ENCODE assay signal across 8 cellular contexts in genomic region chr2:148926291-148926961, GRCh38. TPM values are rescaled to one million over a fixed set of nuclear protein-coding genes. Genes with fewer than 3 reads are reported as not detected.
A peak's percentile ranks its signal among the peaks of the same experiment; 100 is the strongest.
DNase-seq lines count a peak whose midpoint lies in the region; ATAC-seq and TF ChIP-seq lines count a peak whose summit lies in the region.

No MANE protein-coding gene starts in this region.

- H3K27ac ChIP-seq in tibial nerve, result no peak overlapping the region

- no peaks in the 10 kb centered on the region for H3K27me3 ChIP-seq in tibial nerve

- H3K36me3 Mint-ChIP-seq in endothelial cell (ENCODE audit: low read depth, unreplicated experiment), result peaks cover 7% of the 10 kb centered on the region
- no peaks in the 10 kb centered on the region for H3K36me3 Mint-ChIP-seq in natural killer cell treated with Interleukin-12 subunit alpha and Interleukin-12 subunit beta and Interleukin-15 and Interleukin-18, amount 100 ng/mL, for 72 hours

- peaks cover 6% of the 10 kb centered on the region for H3K27me3 Mint-ChIP-seq in endothelial cell (ENCODE audit: unreplicated experiment)
- H3K27me3 Mint-ChIP-seq in natural killer cell treated with Interleukin-12 subunit alpha and Interleukin-12 subunit beta and Interleukin-15 and Interleukin-18, amount 100 ng/mL, for 72 hours, result no peaks in the 10 kb centered on the region

- peak; percentile 58 for TF ChIP-seq CTCF in GM12874 (IDR thresholded peaks at IDR 0.05; ENCODE audit: insufficient read depth, low read depth, low read length)
- no peak for TF ChIP-seq CTCF in endothelial cell (IDR thresholded peaks at IDR 0.05; ENCODE audit: unreplicated experiment)
- TF ChIP-seq CTCF in tibial nerve (IDR thresholded peaks at IDR 0.05), result peak; percentile 52 to 72 (median 59)

- H3K9me3 ChIP-seq in tibial nerve, result no peaks in the 10 kb centered on the region

- TF ChIP-seq EP300 in tibial nerve (IDR thresholded peaks at IDR 0.05), result no peak

- H3K9me3 Mint-ChIP-seq in endothelial cell (ENCODE audit: unreplicated experiment), result no peaks in the 10 kb centered on the region
- H3K9me3 Mint-ChIP-seq in natural killer cell treated with Interleukin-12 subunit alpha and Interleukin-12 subunit beta and Interleukin-15 and Interleukin-18, amount 100 ng/mL, for 72 hours, result no peaks in the 10 kb centered on the region

- DNase-seq in H4 (ENCODE audit: low spot score), result peak; percentile 26
- peak; percentile 21 for DNase-seq in M059J (ENCODE audit: low read depth)
- peak; percentile 44 to 57 for DNase-seq in activated CD4-positive, alpha-beta T cell treated with anti-CD3 and anti-CD28 coated beads, Interleukin-2, amount 50 U/mL, for 48 hours
- DNase-seq in endothelial cell (ENCODE audit: low spot score), result peak; percentile 60
- peak; percentile 67 for DNase-seq in natural killer cell treated with Interleukin-12 subunit alpha and Interleukin-12 subunit beta and Interleukin-15 and Interleukin-18, amount 100 ng/mL, for 72 hours (ENCODE audit: low spot score)
- no peak for DNase-seq in tibial nerve (ENCODE audit: low spot score in 2 of 2)
- DNase-seq in DMS114 treated with DMSO at 0.1 percent for 48 hours (lab: John Stamatoyannopoulos, UW; ENCODE audit: unreplicated experiment), result no peak

- H3K4me1 Mint-ChIP-seq in endothelial cell (ENCODE audit: unreplicated experiment), result peaks cover 21% of the 10 kb centered on the region
- peaks cover 13 to 20% of the 10 kb centered on the region in 2 donors for H3K4me1 Mint-ChIP-seq in natural killer cell treated with Interleukin-12 subunit alpha and Interleukin-12 subunit beta and Interleukin-15 and Interleukin-18, amount 100 ng/mL, for 72 hours (ENCODE audit: low read depth in 2 of 2)

- no peaks in the 10 kb centered on the region for H3K36me3 ChIP-seq in tibial nerve

- H3K4me3 ChIP-seq in tibial nerve, result peak overlapping the region in 1 of 4 donors; percentile 20

- no peak for TF ChIP-seq POLR2A in tibial nerve (IDR thresholded peaks at IDR 0.05)

- H3K4me3 Mint-ChIP-seq in endothelial cell (ENCODE audit: unreplicated experiment), result no peak overlapping the region
- H3K4me3 Mint-ChIP-seq in natural killer cell treated with Interleukin-12 subunit alpha and Interleukin-12 subunit beta and Interleukin-15 and Interleukin-18, amount 100 ng/mL, for 72 hours, result peak overlapping the region; percentile 88

- H3K27ac Mint-ChIP-seq in endothelial cell (ENCODE audit: unreplicated experiment), result peak overlapping the region; percentile 49
- H3K27ac Mint-ChIP-seq in natural killer cell treated with Interleukin-12 subunit alpha and Interleukin-12 subunit beta and Interleukin-15 and Interleukin-18, amount 100 ng/mL, for 72 hours, result peak overlapping the region; percentile 75 to 87

- ATAC-seq in natural killer cell treated with Interleukin-12 subunit alpha and Interleukin-12 subunit beta and Interleukin-15 and Interleukin-18, amount 100 ng/mL, for 72 hours, result peak; percentile 81

- 33 to 39% methylated on average over 19 to 32 of the region's 33 CpGs for WGBS in tibial nerve, 2 donors

- peaks cover 0 to 18% (median 0%) of the 10 kb centered on the region in 4 donors for H3K4me1 ChIP-seq in tibial nerve

RNA-seq across cellular contexts. Expression of gene KIF5C, which starts 51.4 kb away (rescaled TPM):
- 1.7 and 2.6 TPM in 2 replicates for total RNA-seq in H4 (2014; rRNA removed; shearing (Covaris generic))
- 0.54 and 1.3 TPM in 2 replicates for total RNA-seq in M059J (2014; rRNA removed; shearing (Covaris generic))
- 50.6 TPM for total RNA-seq in endothelial cell (ENCODE audit: unreplicated experiment)
- total RNA-seq in natural killer cell treated with Interleukin-12 subunit alpha and Interleukin-12 subunit beta and Interleukin-15 and Interleukin-18, amount 100 ng/mL, for 72 hours, result 1 to 10 TPM; 2.6 to 8.6 TPM
- 10 to 100 TPM; 10.8 to 47.9 (median 23.6) TPM for total RNA-seq in tibial nerve

Comparison
In these comparisons a context has a peak if more than half of its experiments do, and no peak if none do; other contexts are left out.
1. DNase-seq: peak in H4 (single experiment), M059J (single experiment), activated CD4-positive, alpha-beta T cell treated with anti-CD3 and anti-CD28 coated beads, Interleukin-2, amount 50 U/mL, for 48 hours (2 of 2), endothelial cell (single experiment) and natural killer cell treated with Interleukin-12 subunit alpha and Interleukin-12 subunit beta and Interleukin-15 and Interleukin-18, amount 100 ng/mL, for 72 hours (single experiment); none in tibial nerve (0 of 2) and DMS114 treated with DMSO at 0.1 percent for 48 hours (single experiment).